Comparison of ENCODE assay signal across 18 cellular contexts in genomic region chr5:5483880-5484595, GRCh38.
A peak's percentile ranks its signal among the peaks of the same experiment; 100 is the strongest.
DNase-seq lines count a peak whose midpoint lies in the region; TF ChIP-seq lines count a peak whose summit lies in the region.
"Had no signal": no experiment of that assay in that cellular context is flagged by ENCODE, and none has a peak within 500 bp of the region (broad histone marks: within the 10 kb centered on the region; RNA-seq: fewer than 3 reads in every experiment).

No MANE protein-coding gene starts in this region.

- H3K9me3 ChIP-seq in CD4-positive, alpha-beta memory T cell (ENCODE audit: control insufficient read depth in 1 of 2, low read length in 2 of 2) = no peaks in the 10 kb centered on the region
- no peaks in the 10 kb centered on the region for H3K9me3 ChIP-seq in HUES6 (ENCODE audit: control insufficient read depth, insufficient read depth, low read depth, low read length)
- H3K9me3 ChIP-seq: SJSA1 had no signal

- no peak overlapping the region for H2BK5ac ChIP-seq in mesendoderm (ENCODE audit: low read length)

- H3K4me3 ChIP-seq in CD4-positive, alpha-beta memory T cell (ENCODE audit: low read length in 2 of 2) = no peak overlapping the region
- H3K4me3 ChIP-seq in HUES6 (ENCODE audit: low read depth, low read length) (no peak overlapping the region), epithelial cell of esophagus (ENCODE audit: low read length) (no peak overlapping the region), mesendoderm (ENCODE audit: low read length) (no peak overlapping the region)
- H3K4me3 ChIP-seq: SJSA1 had no signal

- no peaks in the 10 kb centered on the region for H3K27me3 ChIP-seq in CD4-positive, alpha-beta memory T cell (ENCODE audit: insufficient read depth, low read length)
- no peaks in the 10 kb centered on the region for H3K27me3 ChIP-seq in HUES6 (ENCODE audit: control insufficient read depth, insufficient read depth, low read length)
- H3K27me3 ChIP-seq in mesendoderm (ENCODE audit: insufficient read depth, low read length, poor library complexity) = no peaks in the 10 kb centered on the region
- H3K27me3 ChIP-seq: SJSA1 had no signal

- POLR2A ChIA-PET in CD4-positive, alpha-beta memory T cell (lab: Charles Lee; ENCODE audit: partially characterized antibody) = no interaction called here

- H3K27me3 Mint-ChIP-seq in CD4-positive, alpha-beta memory T cell = no peaks in the 10 kb centered on the region
- H3K27me3 Mint-ChIP-seq: activated CD8-positive, alpha-beta memory T cell treated with anti-CD3 and anti-CD28 coated beads, Interleukin-2, amount 10 ng/mL, durations not matched to agents 7 days and 5 days had no signal

- no peak overlapping the region for H2BK15ac ChIP-seq in mesendoderm (replicated peaks; ENCODE audit: low read depth)

- H3K9me3 Mint-ChIP-seq in CD4-positive, alpha-beta memory T cell = no peaks in the 10 kb centered on the region
- H3K9me3 Mint-ChIP-seq: mesothelial cell of epicardium had no signal

- peaks cover 18 to 27% (median 22%) of the 10 kb centered on the region in 4 donors for H3K4me1 Mint-ChIP-seq in CD4-positive, alpha-beta memory T cell
- H3K4me1 Mint-ChIP-seq: mesothelial cell of epicardium had no signal

- H2AK5ac ChIP-seq in mesendoderm (ENCODE audit: low read length) = no peak overlapping the region

- H3K79me1 ChIP-seq in mesendoderm (ENCODE audit: low read length) = peaks cover 2% of the 10 kb centered on the region

- peaks cover 12% of the 10 kb centered on the region for H3K4me1 ChIP-seq in CD4-positive, alpha-beta memory T cell (ENCODE audit: insufficient read depth, low read length)
- peaks cover 12% of the 10 kb centered on the region for H3K4me1 ChIP-seq in HUES6 (ENCODE audit: control insufficient read depth, insufficient read depth, low read length)
- no peaks in the 10 kb centered on the region for H3K4me1 ChIP-seq in mesendoderm (ENCODE audit: control insufficient read depth, low read depth, low read length)
- H3K4me1 ChIP-seq: SJSA1 had no signal

- no peak overlapping the region for H3K18ac ChIP-seq in mesendoderm (ENCODE audit: low read length)

- WGBS in mesendoderm (ENCODE audit: extremely low coverage, insufficient coverage, low lambda C conversion rate) = no CpG with 5 or more reads among the region's 5 CpGs

- no peak overlapping the region for H3K4me3 Mint-ChIP-seq in CD4-positive, alpha-beta memory T cell
- H3K4me3 Mint-ChIP-seq: activated CD8-positive, alpha-beta memory T cell treated with anti-CD3 and anti-CD28 coated beads, Interleukin-2, amount 10 ng/mL, durations not matched to agents 7 days and 5 days; mesothelial cell of epicardium had no signal

- H3K56ac ChIP-seq in mesendoderm (ENCODE audit: low read length) = no peak overlapping the region

- DNase-seq in CD4-positive, alpha-beta memory T cell = no peak
- DNase-seq in epithelial cell of esophagus (ENCODE audit: low read depth) = peak; percentile 51
- DNase-seq in mesendoderm = peak; percentile 9
- DNase-seq in middle frontal gyrus (ENCODE audit: extremely low spot score, low spot score) = no peak
- DNase-seq in OCI-M1 (lab: John Stamatoyannopoulos, UW) = no peak
- DNase-seq in SKM-1 treated with dmso at 0.1 percent for 144 hours (lab: John Stamatoyannopoulos, UW; ENCODE audit: unreplicated experiment) = no peak
- no peak for DNase-seq in NK-92 treated with Interleukin-12 subunit alpha and Interleukin-12 subunit beta, amount 100 ng/mL, for 24 hours (lab: John Stamatoyannopoulos, UW)
- DNase-seq: activated CD4-positive, CD25-positive, alpha-beta regulatory T cell treated with anti-CD3 and anti-CD28 coated beads, Interleukin-2, amount 50 U/mL, for 72 hours; activated CD8-positive, alpha-beta memory T cell treated with anti-CD3 and anti-CD28 coated beads, Interleukin-2, amount 10 ng/mL, durations not matched to agents 7 days and 5 days; Calu3; head of caudate nucleus; NCI-H2081 treated with DMSO at 0.1 percent for 48 hours; NCI-H524; stimulated activated CD4-positive, alpha-beta T cell treated with anti-CD3 and anti-CD28 coated beads, Interleukin-2, amount 100 ng/mL, for 24 hours; substantia nigra had no signal

- H4K8ac ChIP-seq in mesendoderm (ENCODE audit: low read depth, low read length) = no peak overlapping the region

- no peak overlapping the region for H4K5ac ChIP-seq in mesendoderm (ENCODE audit: low read length)

- H3K36me3 Mint-ChIP-seq in CD4-positive, alpha-beta memory T cell = peaks cover 14 to 50% of the 10 kb centered on the region in 2 donors

- H3K4me2 ChIP-seq in mesendoderm (ENCODE audit: low read length) = no peak overlapping the region

- peaks cover 5% of the 10 kb centered on the region for H3K36me3 ChIP-seq in CD4-positive, alpha-beta memory T cell (ENCODE audit: insufficient read depth, low read length)
- H3K36me3 ChIP-seq in HUES6 (ENCODE audit: control insufficient read depth, insufficient read depth, low read length) = peaks cover 43% of the 10 kb centered on the region
- H3K36me3 ChIP-seq in mesendoderm (ENCODE audit: control insufficient read depth, insufficient read depth, low read length) = no peaks in the 10 kb centered on the region

- no peak overlapping the region for H3K4ac ChIP-seq in mesendoderm (ENCODE audit: low read depth, low read length)

- no peak overlapping the region for H2BK120ac ChIP-seq in mesendoderm (ENCODE audit: low read depth, low read length)

- intact Hi-C loops in CD4-positive, alpha-beta memory T cell (cut with micrococcal nuclease) = no loop called here

- H3K9ac ChIP-seq in HUES6 (ENCODE audit: low read length) = no peak overlapping the region
- no peak overlapping the region for H3K9ac ChIP-seq in mesendoderm (ENCODE audit: low read length)

- no peak overlapping the region for H3K23ac ChIP-seq in mesendoderm (ENCODE audit: low read length)

- no peak for TF ChIP-seq CTCF in epithelial cell of esophagus (IDR thresholded peaks at IDR 0.05; ENCODE audit: insufficient read depth, low read depth, low read length, missing control alignments)

- peak overlapping the region in 5 of 7 donors; percentile 15 to 78 (median 57) for H3K27ac Mint-ChIP-seq in CD4-positive, alpha-beta memory T cell
- H3K27ac Mint-ChIP-seq: activated CD8-positive, alpha-beta memory T cell treated with anti-CD3 and anti-CD28 coated beads, Interleukin-2, amount 10 ng/mL, durations not matched to agents 7 days and 5 days; mesothelial cell of epicardium had no signal

- CTCF ChIA-PET in CD4-positive, alpha-beta memory T cell (lab: Charles Lee; ENCODE audit: partially characterized antibody) = interaction anchor here (0.8 to 2.0 kb wide), 2 partner anchors 13 to 21 kb away, joined by 3 to 7 read pairs; no protein-coding TSS in a partner anchor

- H3K27ac ChIP-seq in CD4-positive, alpha-beta memory T cell (ENCODE audit: low read depth, low read length) = no peak overlapping the region
- H3K27ac ChIP-seq in HUES6 (ENCODE audit: low read depth, low read length) = 0 out of 2 replicates have a peak overlapping the region, but pooled peaks have one; percentile 40
- H3K27ac ChIP-seq in mesendoderm (ENCODE audit: low read depth, low read length) = no peak overlapping the region
- H3K27ac ChIP-seq: SJSA1 had no signal

- no peaks in the 10 kb centered on the region for H3K79me2 ChIP-seq in mesendoderm (ENCODE audit: control insufficient read depth, insufficient read depth, low read length)

Comparison
In these comparisons a context has a peak if more than half of its experiments do, and no peak if none do; other contexts are left out.
1. DNase-seq: peak in epithelial cell of esophagus (single experiment) and mesendoderm (single experiment); none in CD4-positive, alpha-beta memory T cell (0 of 5), middle frontal gyrus (single experiment), OCI-M1 (single experiment), SKM-1 treated with dmso at 0.1 percent for 144 hours (single experiment) and NK-92 treated with Interleukin-12 subunit alpha and Interleukin-12 subunit beta, amount 100 ng/mL, for 24 hours (single experiment).